ENCODE assay signal across 21 cellular contexts in the genomic region with DNA sequence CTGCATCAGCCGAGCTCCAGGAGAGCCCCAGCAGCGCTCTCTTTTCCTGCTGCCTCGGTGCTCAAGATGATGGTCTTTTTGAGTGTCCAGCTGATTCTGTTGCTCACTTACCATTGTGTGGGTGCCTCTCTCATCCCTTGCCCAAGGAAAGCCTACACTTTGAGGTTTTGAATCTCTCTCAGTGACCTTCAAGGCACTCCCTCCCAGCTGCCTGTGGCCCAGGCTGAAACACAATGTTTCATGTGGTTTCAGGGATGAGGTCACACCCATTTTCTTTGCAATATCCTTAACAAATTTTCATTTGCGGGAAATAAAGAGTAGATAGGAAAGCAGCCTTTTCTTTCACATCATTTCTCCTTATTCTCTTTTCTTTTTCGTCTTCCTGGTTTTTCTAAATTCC. TPM values are rescaled to one million over a fixed set of nuclear protein-coding genes. Genes with fewer than 3 reads are reported as not detected.
"Had no signal": no experiment of that assay in that cellular context is flagged by ENCODE, and none has a peak within 500 bp of the region (broad histone marks: within the 10 kb centered on the region; RNA-seq: fewer than 3 reads in every experiment).

No MANE protein-coding gene starts in this region.

- H3K36me3 ChIP-seq: heart left ventricle, neural progenitor cell, ovary, right atrium auricular region, sigmoid colon, tibial artery, upper lobe of right lung, vagina had no signal

- H3K27ac ChIP-seq: coronary artery, heart left ventricle, neural progenitor cell, ovary, right atrium auricular region, sigmoid colon, tibial artery, upper lobe of right lung, vagina had no signal

- FAIRE-seq: frontal cortex, islet of Langerhans, small intestine had no signal

- H3K4me3 ChIP-seq: coronary artery, heart left ventricle, mucosa of descending colon, neural progenitor cell, ovary, right atrium auricular region, sigmoid colon, tibial artery, upper lobe of right lung, vagina had no signal

- DNase-seq: effector CD4-positive, alpha-beta T cell; heart left ventricle; hippocampal formation; kidney glomerular epithelial cell; mucosa of descending colon; natural killer cell; nucleus accumbens; ovary; sigmoid colon; small intestine; stimulated activated CD4-positive, alpha-beta T cell treated with anti-CD3 and anti-CD28 coated beads, Interleukin-2, amount 100 ng/mL, for 48 hours; stimulated activated CD8-positive, alpha-beta memory T cell treated with anti-CD3 and anti-CD28 coated beads, Interleukin-4, amount 100 ng/mL, for 48 hours; stimulated activated naive CD8-positive, alpha-beta T cell treated with anti-CD3 and anti-CD28 coated beads, Interleukin-15, Interleukin-2, amounts not matched to agents 100 U/mL and 50 U/mL, for 24 hours; tibial artery; upper lobe of right lung had no signal

- H3K4me2 ChIP-seq: neural progenitor cell had no signal

- H2AFZ ChIP-seq: neural progenitor cell had no signal

- H3K4me1 ChIP-seq: heart left ventricle, neural progenitor cell, right atrium auricular region, tibial artery, upper lobe of right lung, vagina had no signal

- H3K9me3 ChIP-seq: heart left ventricle, mucosa of descending colon, ovary, right atrium auricular region, sigmoid colon, tibial artery, upper lobe of right lung, vagina had no signal

- H3K27me3 ChIP-seq: heart left ventricle, neural progenitor cell, ovary, right atrium auricular region, sigmoid colon, tibial artery, upper lobe of right lung, vagina had no signal

- H3K9ac ChIP-seq: neural progenitor cell had no signal

RNA-seq across cellular contexts. Expression of a gene that starts 31.8 kb away (rescaled TPM):
- total RNA-seq: natural killer cell, ovary, upper lobe of right lung, vagina had no signal
